Comparison of ENCODE assay signal across 8 cellular contexts in genomic region chr15:81480645-81481053, GRCh38.
DNase-seq lines count a peak whose midpoint lies in the region; ATAC-seq, FAIRE-seq and TF ChIP-seq lines count a peak whose summit lies in the region.

No MANE protein-coding gene starts in this region.

- no peak overlapping the region for H3K23ac ChIP-seq in H1 (ENCODE audit: insufficient read length)
- no peak overlapping the region for H3K23ac ChIP-seq in mesenchymal stem cell (ENCODE audit: low read length in 2 of 2)

- H3K14ac ChIP-seq in H1 (ENCODE audit: insufficient read length) (no peak overlapping the region), mesenchymal stem cell (ENCODE audit: low read length in 2 of 2) (no peak overlapping the region)

- H3K79me1 ChIP-seq in H1 (ENCODE audit: low read depth, low read length) = no peaks in the 10 kb centered on the region
- no peaks in the 10 kb centered on the region for H3K79me1 ChIP-seq in mesenchymal stem cell (replicated peaks; ENCODE audit: low read length, poor library complexity, severe bottlenecking)

- peak; percentile 95 for FAIRE-seq in H1 (lab: Jason Lieb, UNC)

- peaks cover 7% of the 10 kb centered on the region for H3F3A ChIP-seq in SK-N-SH (replicated peaks; ENCODE audit: insufficient read depth)

- H2AK5ac ChIP-seq in H1 (ENCODE audit: low read depth, low read length) (no peak overlapping the region), mesenchymal stem cell (ENCODE audit: low read length, severe bottlenecking) (no peak overlapping the region)

- H3K4me3 ChIP-seq in AG09309 (ENCODE audit: control insufficient read depth, low read depth, low read length) (no peak overlapping the region), SK-N-SH (ENCODE audit: low read depth in 2 of 2, low read length in 1 of 2) (no peak overlapping the region; a peak in 1 of 4 replicates), H1 (ENCODE audit: extremely low read depth in 1 of 4, insufficient read depth in 2 of 4, low read depth in 3 of 4, low read length in 4 of 4) (no peak overlapping the region), mesenchymal stem cell (ENCODE audit: insufficient read depth in 1 of 2, low read depth in 1 of 2, low read length in 2 of 2) (no peak overlapping the region)

- H2AFZ ChIP-seq in SK-N-SH (ENCODE audit: low read depth) (peak overlapping the region; percentile 57; the same call in 1 of the 2 replicates), H1 (ENCODE audit: low read length) (peak overlapping the region; percentile 64; the same call in 1 of the 2 replicates), mesenchymal stem cell (ENCODE audit: low read depth, low read length) (peak overlapping the region; percentile 42)

- CTCF ChIA-PET in SK-N-SH (lab: Yijun Ruan, JAX) (interaction anchor here (0.6 to 3.9 kb wide), 28 partner anchors 9 to 716 kb away, joined by 3 to 22 read pairs (median 4); partner anchors contain the start of gene MEX3B), H1 (lab: Charles Lee; ENCODE audit: partially characterized antibody) (interaction anchor here (0.6 to 4.2 kb wide), 35 partner anchors 10 to 900 kb away, joined by 3 to 29 read pairs (median 4); no protein-coding TSS in a partner anchor)

- TF ChIP-seq EP300 in SK-N-SH (IDR thresholded peaks at IDR 0.05; ENCODE audit: borderline replicate concordance in 1 of 2, low read depth in 1 of 2, low read length in 1 of 2) (no peak), H1 (IDR thresholded peaks at IDR 0.05; ENCODE audit: borderline replicate concordance in 1 of 2, low read depth in 2 of 2, low read length in 2 of 2) (no peak)

- H3K9ac ChIP-seq in SK-N-SH = no peak overlapping the region
- H3K9ac ChIP-seq in H1 (replicated peaks in 1 of 4; ENCODE audit: extremely low read depth in 1 of 4, low read depth in 3 of 4, low read length in 3 of 4) = no peak overlapping the region
- no peak overlapping the region for H3K9ac ChIP-seq in mesenchymal stem cell (ENCODE audit: low read length)

- H4K8ac ChIP-seq in H1 (ENCODE audit: extremely low read depth, insufficient read depth, low read length) = no peak overlapping the region
- no peak overlapping the region for H4K8ac ChIP-seq in mesenchymal stem cell (ENCODE audit: low read length)

- H3K4me2 ChIP-seq in SK-N-SH (no peak overlapping the region), H1 (ENCODE audit: insufficient read depth in 1 of 2, low read depth in 2 of 2, low read length in 2 of 2) (no peak overlapping the region), mesenchymal stem cell (ENCODE audit: low read length, poor library complexity, severe bottlenecking) (no peak overlapping the region)

- H3K9me2 ChIP-seq in SK-N-SH = no peaks in the 10 kb centered on the region

- H2BK12ac ChIP-seq in H1 (ENCODE audit: low read depth, low read length) = no peak overlapping the region
- H2BK12ac ChIP-seq in mesenchymal stem cell (ENCODE audit: low read length in 2 of 2) = no peak overlapping the region

- H3K79me2 ChIP-seq in SK-N-SH (ENCODE audit: insufficient read depth) (no peaks in the 10 kb centered on the region), H1 (ENCODE audit: control insufficient read depth in 1 of 2, insufficient read depth in 2 of 2, low read length in 2 of 2) (no peaks in the 10 kb centered on the region)

- H3K9me3 ChIP-seq in SK-N-SH (no peaks in the 10 kb centered on the region), H1 (ENCODE audit: insufficient read depth in 2 of 2, low read depth in 1 of 2, low read length in 1 of 2) (no peaks in the 10 kb centered on the region), mesenchymal stem cell (ENCODE audit: control insufficient read depth, low read length) (no peaks in the 10 kb centered on the region)

- no peaks in the 10 kb centered on the region for H3K36me3 ChIP-seq in SK-N-SH (replicated peaks in 1 of 2; ENCODE audit: control insufficient read depth in 1 of 2, insufficient read depth in 2 of 2, low read length in 1 of 2)
- no peaks in the 10 kb centered on the region for H3K36me3 ChIP-seq in H1 (ENCODE audit: control insufficient read depth in 2 of 4, insufficient read depth in 4 of 4, low read length in 3 of 4)
- no peaks in the 10 kb centered on the region for H3K36me3 ChIP-seq in mesenchymal stem cell (ENCODE audit: control insufficient read depth in 1 of 2, insufficient read depth in 2 of 2, low read depth in 1 of 2, low read length in 2 of 2)

- no peak overlapping the region for H3K27ac ChIP-seq in SK-N-SH (ENCODE audit: low read depth in 2 of 2, low read length in 1 of 2)
- no peak overlapping the region for H3K27ac ChIP-seq in H1 (ENCODE audit: low read depth, low read length)
- no peak overlapping the region for H3K27ac ChIP-seq in mesenchymal stem cell (ENCODE audit: low read length, poor library complexity, severe bottlenecking)

- H3K23me2 ChIP-seq in H1 (ENCODE audit: low read depth, low read length) = no peaks in the 10 kb centered on the region

- TF ChIP-seq CTCF in AG09309 (IDR thresholded peaks at IDR 0.05; ENCODE audit: control insufficient read depth, insufficient read depth, low read depth, low read length, missing control alignments) = peak; percentile 66
- TF ChIP-seq CTCF in GM12873 (IDR thresholded peaks at IDR 0.05; ENCODE audit: insufficient read depth, low read depth, low read length, missing control alignments) = peak; percentile 71
- TF ChIP-seq CTCF in SK-N-SH (IDR thresholded peaks at IDR 0.05) = peak; percentile 83
- peak in 2 of 3 experiments; percentile 55 to 65; a peak in 2 of 4 replicates for TF ChIP-seq CTCF in H1 (IDR thresholded peaks at IDR 0.05; ENCODE audit: control extremely low read depth in 1 of 3, insufficient read depth in 1 of 3, low read depth in 1 of 3, low read length in 3 of 3)

- H3K27me3 ChIP-seq in SK-N-SH (ENCODE audit: insufficient read depth) (no peaks in the 10 kb centered on the region), H1 (replicated peaks in 1 of 4; ENCODE audit: control insufficient read depth in 3 of 4, extremely low read depth in 1 of 4, insufficient read depth in 3 of 4, low read length in 3 of 4) (no peaks in the 10 kb centered on the region), mesenchymal stem cell (ENCODE audit: control insufficient read depth in 1 of 2, insufficient read depth in 1 of 2, low read length in 2 of 2) (peaks cover 5 to 38% of the 10 kb centered on the region in 2 experiments)

- WGBS in SK-N-SH (ENCODE audit: low lambda C conversion rate) = 53% methylated on average over 7 of the region's 7 CpGs
- WGBS in H1 (ENCODE audit: extremely low coverage in 1 of 2, insufficient coverage in 1 of 2, insufficient read length in 1 of 2, insufficient replicate concordance in 2 of 2, low coverage in 1 of 2, low lambda C conversion rate in 2 of 2, missing lambda C conversion rate in 1 of 2), 2 experiments = 49% methylated on average over 7 of the region's 7 CpGs; no CpG with 5 or more reads in 1 of the 2 experiments
- 0% methylated on average over 1 of the region's 7 CpGs for WGBS in mesenchymal stem cell

- no peak overlapping the region for H3K56ac ChIP-seq in H1 (replicated peaks; ENCODE audit: insufficient read length, low read depth, low read length)

- H2BK5ac ChIP-seq in H1 (ENCODE audit: low read depth, low read length) = no peak overlapping the region
- no peak overlapping the region for H2BK5ac ChIP-seq in mesenchymal stem cell (ENCODE audit: low read depth, low read length, poor library complexity, severe bottlenecking)

- H3K4me1 ChIP-seq in SK-N-SH (ENCODE audit: control insufficient read depth in 1 of 2, insufficient read depth in 2 of 2, low read depth in 1 of 2, low read length in 1 of 2) (peaks cover 0 to 3% of the 10 kb centered on the region in 2 experiments; a peak in 1 of 4 replicates), H1 (replicated peaks in 1 of 4; ENCODE audit: control insufficient read depth in 3 of 4, insufficient read depth in 4 of 4, low read length in 3 of 4) (peaks cover 0 to 3% (median 0%) of the 10 kb centered on the region in 4 experiments; a peak in 2 of 7 replicates), mesenchymal stem cell (ENCODE audit: control insufficient read depth, insufficient read depth, low read depth, low read length) (no peaks in the 10 kb centered on the region)

- H2BK15ac ChIP-seq in H1 (ENCODE audit: low read length) (no peak overlapping the region), mesenchymal stem cell (ENCODE audit: low read depth, poor library complexity, severe bottlenecking) (no peak overlapping the region)

- H3K4ac ChIP-seq in H1 (replicated peaks; ENCODE audit: insufficient read length, low read depth, low read length) (no peak overlapping the region), mesenchymal stem cell (ENCODE audit: low read depth in 1 of 2, low read length in 2 of 2) (no peak overlapping the region)

- TF ChIP-seq RAD21 in SK-N-SH (IDR thresholded peaks at IDR 0.05; ENCODE audit: low read length) (peak; percentile 98), H1 (IDR thresholded peaks at IDR 0.05 in 1 of 2, conservative IDR thresholded peaks at IDR 0.05 in 1 of 2; ENCODE audit: low read depth in 2 of 2, low read length in 2 of 2) (peak; percentile 85 to 89)

- no peak overlapping the region for H3K18ac ChIP-seq in H1 (ENCODE audit: extremely low read depth, low read length)
- no peak overlapping the region for H3K18ac ChIP-seq in mesenchymal stem cell (ENCODE audit: low read depth in 1 of 2, low read length in 2 of 2)

- H4K91ac ChIP-seq in H1 (replicated peaks; ENCODE audit: insufficient read length, low read length) = no peak overlapping the region
- H4K91ac ChIP-seq in mesenchymal stem cell (ENCODE audit: low read length) = no peak overlapping the region

- H4K5ac ChIP-seq in H1 (ENCODE audit: insufficient read length, low read depth, low read length) = no peak overlapping the region

- ATAC-seq in GM21529 (IDR thresholded peaks at IDR 0.05; ENCODE audit: unreplicated experiment) = no peak

- H2BK120ac ChIP-seq in H1 (replicated peaks; ENCODE audit: low read depth, low read length) (no peak overlapping the region), mesenchymal stem cell (ENCODE audit: low read depth, low read length) (no peak overlapping the region)

- POLR2A ChIA-PET in SK-N-SH (lab: Yijun Ruan, JAX) (no interaction called here), H1 (lab: Charles Lee; ENCODE audit: partially characterized antibody) (no interaction called here)

- no peaks in the 10 kb centered on the region for H4K20me1 ChIP-seq in SK-N-SH (ENCODE audit: insufficient read depth)
- no peaks in the 10 kb centered on the region for H4K20me1 ChIP-seq in H1 (replicated peaks in 1 of 2; ENCODE audit: control insufficient read depth in 1 of 2, insufficient read depth in 2 of 2, low read length in 2 of 2)

- DNase-seq in AG09309 (ENCODE audit: low read depth) = peak; percentile 16
- peak; percentile 40 for DNase-seq in NCI-H1092 treated with DMSO at 0.1 percent for 48 hours (lab: John Stamatoyannopoulos, UW)
- DNase-seq in SK-N-SH = peak; percentile 40
- DNase-seq in H1 (ENCODE audit: low read depth in 1 of 2, low spot score in 2 of 2) = peak in 1 of 2 experiments; percentile 54
- peak; percentile 64 for DNase-seq in mesenchymal stem cell
- DNase-seq in T1000 (lab: John Stamatoyannopoulos, UW) = no peak

- TF ChIP-seq POLR2A in H1 (IDR thresholded peaks at IDR 0.05; ENCODE audit: control extremely low read depth in 1 of 2, low read depth in 2 of 2, low read length in 2 of 2) = no peak

- no peak overlapping the region for H2BK20ac ChIP-seq in H1 (ENCODE audit: low read length)

TF ChIP-seq in SK-N-SH, 30 proteins besides CTCF, POLR2A, EP300 and RAD21 (continues in another document):
- no peak for TF ChIP-seq FOXJ3 (CRISPR knock-in tag; IDR thresholded peaks at IDR 0.05)

TF ChIP-seq in H1, 55 proteins besides CTCF, POLR2A, EP300 and RAD21 (continues in another document):
- TF ChIP-seq BRCA1 (IDR thresholded peaks at IDR 0.05; ENCODE audit: low read depth, low read length) = no peak
